Comparison of ENCODE assay signal across 1 cellular context in genomic region chr7:156667110-156667436, GRCh38.
TF ChIP-seq lines count a peak whose summit lies in the region.

No MANE protein-coding gene starts in this region.

TF ChIP-seq in K562, 482 proteins besides CTCF, POLR2A, EP300 and RAD21 (continued from another document):
- TF ChIP-seq PBX2 (CRISPR knock-in tag; IDR thresholded peaks at IDR 0.05; ENCODE audit: low read depth) (no peak), PBX2 (tag; conservative IDR thresholded peaks at IDR 0.05; ENCODE audit: low read depth) (0 out of 2 replicates have a peak, but pooled peaks have one; percentile 32), ZNF212 (CRISPR knock-in tag; IDR thresholded peaks at IDR 0.05) (no peak), HNRNPH1 (optimal IDR thresholded peaks at IDR 0.05; ENCODE audit: low read depth, low read length) (no peak), HDAC3 (IDR thresholded peaks at IDR 0.05; ENCODE audit: borderline replicate concordance, partially characterized antibody) (no peak), HDAC2 (IDR thresholded peaks at IDR 0.05) (no peak), EGR1 (conservative IDR thresholded peaks at IDR 0.05) (no peak), FOXA3 (CRISPR knock-in tag; conservative IDR thresholded peaks at IDR 0.05 in 1 of 2, IDR thresholded peaks at IDR 0.05 in 1 of 2) (peak in 1 of 2 experiments; percentile 37; a peak in 1 of 4 replicates), ZFP91 (CRISPR knock-in tag; IDR thresholded peaks at IDR 0.05) (no peak), ZFP30 (CRISPR knock-in tag; IDR thresholded peaks at IDR 0.05; ENCODE audit: borderline replicate concordance) (no peak)
- TF ChIP-seq, protein P1, sequence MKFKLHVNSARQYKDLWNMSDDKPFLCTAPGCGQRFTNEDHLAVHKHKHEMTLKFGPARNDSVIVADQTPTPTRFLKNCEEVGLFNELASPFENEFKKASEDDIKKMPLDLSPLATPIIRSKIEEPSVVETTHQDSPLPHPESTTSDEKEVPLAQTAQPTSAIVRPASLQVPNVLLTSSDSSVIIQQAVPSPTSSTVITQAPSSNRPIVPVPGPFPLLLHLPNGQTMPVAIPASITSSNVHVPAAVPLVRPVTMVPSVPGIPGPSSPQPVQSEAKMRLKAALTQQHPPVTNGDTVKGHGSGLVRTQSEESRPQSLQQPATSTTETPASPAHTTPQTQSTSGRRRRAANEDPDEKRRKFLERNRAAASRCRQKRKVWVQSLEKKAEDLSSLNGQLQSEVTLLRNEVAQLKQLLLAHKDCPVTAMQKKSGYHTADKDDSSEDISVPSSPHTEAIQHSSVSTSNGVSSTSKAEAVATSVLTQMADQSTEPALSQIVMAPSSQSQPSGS (CRISPR knock-in tag; IDR thresholded peaks at IDR 0.05) = no peak
TF ChIP-seq in K562: peak in this region for 3.
